25 cellular contexts compared by ENCODE assay signal in genomic region chr2:96893289-96894150, GRCh38. TPM values are rescaled to one million over a fixed set of nuclear protein-coding genes. Genes with fewer than 3 reads are reported as not detected.
DNase-seq lines count a peak whose midpoint lies in the region; ATAC-seq and TF ChIP-seq lines count a peak whose summit lies in the region.
"Had no signal": no experiment of that assay in that cellular context is flagged by ENCODE, and none has a peak within 500 bp of the region (broad histone marks: within the 10 kb centered on the region; RNA-seq: fewer than 3 reads in every experiment).

No MANE protein-coding gene starts in this region.

- H3K56ac ChIP-seq in IMR-90 (ENCODE audit: extremely low read depth, insufficient read depth, low read length), result no peak overlapping the region

- H2BK12ac ChIP-seq in trophoblast cell (ENCODE audit: low read length), result peak overlapping the region; percentile 89

- H2BK120ac ChIP-seq in IMR-90 (ENCODE audit: low read depth, low read length), result no peak overlapping the region
- peak overlapping the region; percentile 60 for H2BK120ac ChIP-seq in trophoblast cell (ENCODE audit: insufficient read depth, low read length, poor library complexity)

- no peak overlapping the region for H3K4ac ChIP-seq in IMR-90 (ENCODE audit: low read depth, low read length)
- peak overlapping the region; percentile 12 for H3K4ac ChIP-seq in trophoblast cell (ENCODE audit: low read depth, low read length)

- H3K27ac ChIP-seq in IMR-90 (ENCODE audit: insufficient read depth, low read length) (no peak overlapping the region), esophagus squamous epithelium (peak overlapping the region in 3 of 4 donors; percentile 30 to 58 (median 52)), trophoblast cell (ENCODE audit: low read depth, low read length) (no peak overlapping the region)
- H3K27ac ChIP-seq: left lung, SK-N-MC, spleen, stomach had no signal

- intact Hi-C loops in IMR-90 (cut with micrococcal nuclease) (no loop called here), esophagus squamous epithelium (cut with DNase I) (no loop called here)

- peaks cover 13% of the 10 kb centered on the region for H3K9me1 ChIP-seq in IMR-90 (ENCODE audit: insufficient read depth, low read length)

- ATAC-seq in IMR-90 (ENCODE audit: low read depth), result no peak
- ATAC-seq in HG02623 (IDR thresholded peaks at IDR 0.05; ENCODE audit: unreplicated experiment), result no peak
- no peak for ATAC-seq in HG02970 (IDR thresholded peaks at IDR 0.05; ENCODE audit: low FRiP score, unreplicated experiment)
- ATAC-seq: activated T-cell treated with anti-CD3 and anti-CD28 coated beads, Interleukin-2, amount 50 U/mL, for 72 hours; GM23338; left lung; mucosa of descending colon had no signal

- no peak for TF ChIP-seq RAD21 in IMR-90 (IDR thresholded peaks at IDR 0.05; ENCODE audit: low read length)

- no peaks in the 10 kb centered on the region for H4K20me1 ChIP-seq in IMR-90 (ENCODE audit: insufficient read depth, low read length)

- H3K79me1 ChIP-seq in IMR-90 (ENCODE audit: low read depth in 1 of 2, low read length in 2 of 2) (no peaks in the 10 kb centered on the region), trophoblast cell (ENCODE audit: low read length) (peaks cover 39% of the 10 kb centered on the region)

- H2AFZ ChIP-seq in IMR-90 (replicated peaks; ENCODE audit: low read length, poor library complexity) (peak overlapping the region; percentile 7), trophoblast cell (ENCODE audit: insufficient read depth, low read length, poor library complexity) (no peak overlapping the region)
- H2AFZ ChIP-seq: GM23338 had no signal

- DNase-seq in BE2C, result peak; percentile 37
- no peak for DNase-seq in IMR-90
- no peak for DNase-seq in esophagus squamous epithelium (lab: John Stamatoyannopoulos, UW)
- no peak for DNase-seq in trophoblast cell
- DNase-seq in kidney tubule cell (ENCODE audit: low spot score), result no peak
- DNase-seq in HEK293T (ENCODE audit: extremely low spot score), result no peak
- DNase-seq: ACHN; activated CD4-positive, CD25-positive, alpha-beta regulatory T cell; activated T-cell treated with anti-CD3 and anti-CD28 coated beads, Interleukin-2, amount 50 U/mL, for 72 hours; DMS79 treated with DMSO at 0.1 percent for 48 hours; glutamatergic neuron; left lung; mucosa of descending colon; NCI-H1105 treated with DMSO at 0.1 percent for 48 hours; NCI-H2107; NCI-H510A treated with DMSO at 0.1 percent for 48 hours; RPMI8226; spleen; stimulated activated CD4-positive, alpha-beta T cell treated with anti-CD3 and anti-CD28 coated beads, Interleukin-4, amount 100 ng/mL, for 24 hours; stomach; T1000 had no signal

- H3K27me3 ChIP-seq in BE2C (no peaks in the 10 kb centered on the region), IMR-90 (ENCODE audit: control insufficient read depth, insufficient read depth, low read length) (no peaks in the 10 kb centered on the region), esophagus squamous epithelium (no peaks in the 10 kb centered on the region), trophoblast cell (ENCODE audit: insufficient read depth, low read length) (no peaks in the 10 kb centered on the region)
- H3K27me3 ChIP-seq: left lung, spleen, stomach had no signal

- peak overlapping the region; percentile 39 for H2AK9ac ChIP-seq in IMR-90 (replicated peaks; ENCODE audit: low read depth, low read length, poor library complexity)

- POLR2A ChIA-PET in IMR-90 (lab: Charles Lee; ENCODE audit: unreplicated experiment) (no interaction called here), HEK293T (lab: Yijun Ruan, JAX) (no interaction called here)

- no peak overlapping the region for H2BK5ac ChIP-seq in IMR-90 (ENCODE audit: low read depth, low read length, poor library complexity, severe bottlenecking)
- peak overlapping the region; percentile 3 for H2BK5ac ChIP-seq in trophoblast cell (ENCODE audit: low read depth, low read length, poor library complexity)

- CTCF ChIA-PET in IMR-90 (lab: Yijun Ruan, JAX) (no interaction called here), HEK293T (lab: Yijun Ruan, JAX) (no interaction called here)

- no peak overlapping the region for H4K5ac ChIP-seq in IMR-90 (ENCODE audit: low read depth, low read length)

- no peak for TF ChIP-seq CTCF in BE2C (IDR thresholded peaks at IDR 0.05; ENCODE audit: low read depth, low read length)
- no peak for TF ChIP-seq CTCF in IMR-90 (conservative IDR thresholded peaks at IDR 0.05; ENCODE audit: low read depth, low read length)
- no peak for TF ChIP-seq CTCF in esophagus squamous epithelium (IDR thresholded peaks at IDR 0.05)

- H4K12ac ChIP-seq in trophoblast cell (ENCODE audit: low read depth, low read length), result no peak overlapping the region

- no peaks in the 10 kb centered on the region for H3K9me3 ChIP-seq in BE2C
- no peaks in the 10 kb centered on the region for H3K9me3 ChIP-seq in IMR-90 (ENCODE audit: control insufficient read depth, insufficient read depth, low read length)
- H3K9me3 ChIP-seq in esophagus squamous epithelium, result no peaks in the 10 kb centered on the region
- no peaks in the 10 kb centered on the region for H3K9me3 ChIP-seq in trophoblast cell (ENCODE audit: insufficient read depth, low read depth, low read length)
- H3K9me3 ChIP-seq: left lung, mucosa of descending colon, spleen, stomach had no signal

- H3K14ac ChIP-seq in IMR-90 (replicated peaks; ENCODE audit: low read depth, low read length) (no peak overlapping the region; the same call in 1 of the 2 replicates), trophoblast cell (ENCODE audit: low read length) (peak overlapping the region; percentile 38)

- no TSS peak for BruUV-seq in IMR-90 (replicated peaks; lab: Mats Ljungman, UMichigan)

- no peak overlapping the region; the same call in 1 of the 2 replicates for H3K23ac ChIP-seq in IMR-90 (ENCODE audit: low read depth, low read length)
- H3K23ac ChIP-seq in trophoblast cell (ENCODE audit: low read length), result no peak overlapping the region

- in situ Hi-C loops in IMR-90 (cut with MboI; ENCODE audit: low sequenced_read_pairs), result no loop called here

- no peak overlapping the region; the same call in 2 of the 3 replicates for H2BK15ac ChIP-seq in IMR-90 (ENCODE audit: low read depth, low read length)

- WGBS in IMR-90 (ENCODE audit: extremely low coverage in 2 of 2, insufficient read length in 1 of 2), 2 experiments, result 100% methylated on average over 2 of the region's 16 CpGs; no CpG with 5 or more reads in 1 of the 2 experiments
- 40% methylated on average over 1 of the region's 16 CpGs; no CpG with 5 or more reads in 1 of the 2 donors for WGBS in esophagus squamous epithelium, 2 donors
- WGBS in trophoblast cell (ENCODE audit: extremely low coverage, insufficient coverage, insufficient read length), result no CpG with 5 or more reads among the region's 16 CpGs

- H3K9ac ChIP-seq in IMR-90 (ENCODE audit: low read depth, low read length), result no peak overlapping the region
- no peak overlapping the region for H3K9ac ChIP-seq in trophoblast cell (ENCODE audit: low read length)

- no peak overlapping the region for H2BK20ac ChIP-seq in IMR-90 (ENCODE audit: low read depth, low read length)

- H3K36me3 ChIP-seq in BE2C, result no peaks in the 10 kb centered on the region
- no peaks in the 10 kb centered on the region for H3K36me3 ChIP-seq in IMR-90 (ENCODE audit: control insufficient read depth, insufficient read depth, low read length)
- H3K36me3 ChIP-seq in esophagus squamous epithelium, result no peaks in the 10 kb centered on the region
- H3K36me3 ChIP-seq in trophoblast cell (ENCODE audit: control insufficient read depth in 1 of 2, insufficient read depth in 2 of 2, low read length in 2 of 2), result no peaks in the 10 kb centered on the region
- H3K36me3 ChIP-seq: left lung, stomach had no signal

- TF ChIP-seq POLR2A in IMR-90 (IDR thresholded peaks at IDR 0.05; ENCODE audit: low read depth, low read length) (no peak), esophagus squamous epithelium (IDR thresholded peaks at IDR 0.05) (no peak)

- peaks cover 8% of the 10 kb centered on the region for H3K79me2 ChIP-seq in trophoblast cell (ENCODE audit: control insufficient read depth, insufficient read depth, low read length, poor library complexity)

- H4K8ac ChIP-seq in IMR-90 (ENCODE audit: low read depth in 2 of 2, low read length in 2 of 2) (no peak overlapping the region), trophoblast cell (ENCODE audit: low read depth, low read length) (no peak overlapping the region)

- no peak overlapping the region for H3K4me2 ChIP-seq in IMR-90 (ENCODE audit: low read depth, low read length)
- no peak overlapping the region for H3K4me2 ChIP-seq in trophoblast cell (ENCODE audit: low read length)
- H3K4me2 ChIP-seq: GM23338 had no signal

- H3K4me1 ChIP-seq in BE2C (peaks cover 3% of the 10 kb centered on the region), IMR-90 (ENCODE audit: control insufficient read depth, insufficient read depth, low read length) (peaks cover 12% of the 10 kb centered on the region), esophagus squamous epithelium (peaks cover 46 to 97% (median 53%) of the 10 kb centered on the region in 3 donors), trophoblast cell (ENCODE audit: control insufficient read depth in 1 of 2, insufficient read depth in 2 of 2, low read length in 2 of 2) (peaks cover 43 to 61% of the 10 kb centered on the region in 2 experiments)

- H2AK5ac ChIP-seq in IMR-90 (ENCODE audit: low read depth, low read length), result peak overlapping the region; percentile 30
- peak overlapping the region; percentile 59 for H2AK5ac ChIP-seq in trophoblast cell (ENCODE audit: low read length)

- no peak overlapping the region for H4K91ac ChIP-seq in IMR-90 (ENCODE audit: insufficient read depth, low read depth, low read length)
- peak overlapping the region; percentile 49 for H4K91ac ChIP-seq in trophoblast cell (ENCODE audit: low read depth, low read length)

- dilution Hi-C loops in IMR-90 (cut with HindIII; ENCODE audit: low sequenced_read_pairs, unreplicated experiment), result no loop called here

- no peak overlapping the region for H3K4me3 ChIP-seq in BE2C (ENCODE audit: low read depth, low read length)
- no peak overlapping the region for H3K4me3 ChIP-seq in IMR-90 (ENCODE audit: insufficient read depth, low read depth, low read length)
- H3K4me3 ChIP-seq in esophagus squamous epithelium, result no peak overlapping the region
- peak overlapping the region; percentile 3 for H3K4me3 ChIP-seq in trophoblast cell (ENCODE audit: low read depth, low read length)
- H3K4me3 ChIP-seq: GM23338, left lung, mucosa of descending colon, SK-N-MC, spleen, stomach had no signal

- H3K18ac ChIP-seq in IMR-90 (ENCODE audit: low read depth, low read length) (no peak overlapping the region), trophoblast cell (ENCODE audit: low read length) (peak overlapping the region; percentile 19)

RNA-seq across cellular contexts. Expression of gene SEMA4C, which starts 23.6 kb away (rescaled TPM):
- 32.7 TPM for polyA plus RNA-seq in BE2C (2012; ENCODE audit: insufficient read depth, insufficient read length, low read depth)
- total RNA-seq in IMR-90 (2012; rRNA removed), result 13.3 and 15.8 TPM in 2 replicates
- 24.3 and 25.5 TPM in 2 replicates for polyA plus RNA-seq in IMR-90 (2012; rRNA removed)
- 15.1 and 22.2 TPM in 2 replicates for polyA plus RNA-seq in IMR-90 (2012; cell fraction: cytosol; rRNA removed)
- polyA plus RNA-seq in IMR-90 (2012; cell fraction: nucleus; rRNA removed; ENCODE audit: low replicate concordance), result 38.1 and 86.4 TPM in 2 replicates
- total RNA-seq in esophagus squamous epithelium, result 10 to 100 TPM in 2 of 4 donors, 1 to 10 TPM in 2; 7.4 to 23.8 (median 12.8) TPM
- 157 and 161 TPM in 2 replicates for polyA plus RNA-seq in trophoblast cell (2013)

RNA-seq across cellular contexts. Expression of gene ANKRD39, which starts 35.7 kb away (rescaled TPM):
- polyA plus RNA-seq in BE2C (2012; ENCODE audit: insufficient read depth, insufficient read length, low read depth), result 28.5 TPM
- 12.5 and 13.6 TPM in 2 replicates for total RNA-seq in IMR-90 (2012; rRNA removed)
- polyA plus RNA-seq in IMR-90 (2012; rRNA removed), result 15.9 and 17.0 TPM in 2 replicates
- 13.1 and 24.9 TPM in 2 replicates for polyA plus RNA-seq in IMR-90 (2012; cell fraction: cytosol; rRNA removed)
- 13.0 and 25.7 TPM in 2 replicates for polyA plus RNA-seq in IMR-90 (2012; cell fraction: nucleus; rRNA removed; ENCODE audit: low replicate concordance)
- 10 to 100 TPM in 3 of 4 donors, 1 to 10 TPM in 1; 7.1 to 17.2 (median 14.0) TPM for total RNA-seq in esophagus squamous epithelium
- polyA plus RNA-seq in trophoblast cell (2013), result 32.8 and 33.4 TPM in 2 replicates

RNA-seq across cellular contexts. Expression of gene ANKRD23, which starts 49.7 kb away (rescaled TPM):
- polyA plus RNA-seq in BE2C (2012; ENCODE audit: insufficient read depth, insufficient read length, low read depth), result 4.0 TPM
- total RNA-seq in IMR-90 (2012; rRNA removed) (0.54 and 0.83 TPM in 2 replicates), esophagus squamous epithelium (1 to 10 TPM in 3 of 4 donors, under 1 TPM in 1; 1.00 to 3.4 (median 2.1) TPM)
- 1.5 and 1.6 TPM in 2 replicates for polyA plus RNA-seq in IMR-90 (2012; rRNA removed)
- polyA plus RNA-seq in IMR-90 (2012; cell fraction: cytosol; rRNA removed), result 0.19 and 0.77 TPM in 2 replicates
- 9.2 and 17.0 TPM in 2 replicates for polyA plus RNA-seq in IMR-90 (2012; cell fraction: nucleus; rRNA removed; ENCODE audit: low replicate concordance)
- polyA plus RNA-seq in trophoblast cell (2013), result 4.5 and 4.7 TPM in 2 replicates

Comparison
In these comparisons a context has a peak if more than half of its experiments do, and no peak if none do; other contexts are left out.
1. H3K27ac ChIP-seq: peak in esophagus squamous epithelium (3 of 4); none in IMR-90 (single experiment) and trophoblast cell (single experiment).